In the genomic region with DNA sequence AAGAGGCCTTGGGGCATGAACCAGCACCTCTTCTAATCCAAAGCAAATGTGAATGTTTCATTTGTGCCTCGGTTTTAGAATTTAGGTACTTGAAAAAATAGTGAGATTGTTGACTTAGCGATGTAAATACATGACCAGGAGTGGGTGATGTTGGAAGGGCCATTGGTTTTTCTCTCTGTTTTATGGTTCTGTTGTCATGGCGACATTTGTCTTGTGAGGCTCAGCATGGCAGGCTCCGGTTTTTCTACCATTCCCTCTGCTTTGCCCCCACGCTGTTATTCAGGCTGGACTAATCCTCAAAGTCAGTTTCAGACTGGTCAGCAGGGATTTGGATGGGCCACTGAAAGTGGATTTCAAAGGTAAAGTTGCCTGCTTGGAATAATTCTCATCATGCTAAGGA, we compare ENCODE assay signal across 15 cellular contexts.
A peak's percentile ranks its signal among the peaks of the same experiment; 100 is the strongest.
DNase-seq lines count a peak whose midpoint lies in the region; ATAC-seq, FAIRE-seq and TF ChIP-seq lines count a peak whose summit lies in the region.
"Had no signal": no experiment of that assay in that cellular context is flagged by ENCODE, and none has a peak within 500 bp of the region (broad histone marks: within the 10 kb centered on the region; RNA-seq: fewer than 3 reads in every experiment).

No MANE protein-coding gene starts in this region.

- no peak for FAIRE-seq in K562 (lab: Jason Lieb, UNC)

- TF ChIP-seq EP300 in K562 (IDR thresholded peaks at IDR 0.05; ENCODE audit: low read length): no peak

- no peak overlapping the region for H3K4me3 Mint-ChIP-seq in MCF 10A (ENCODE audit: unreplicated experiment)
- H3K4me3 Mint-ChIP-seq in WTC11: no peak overlapping the region
- H3K4me3 Mint-ChIP-seq: CD8-positive, alpha-beta T cell; IgD-negative memory B cell had no signal

- H3K4me3 ChIP-seq in breast epithelium (no peak overlapping the region), K562 (no peak overlapping the region)
- H3K4me3 ChIP-seq: SJSA1 had no signal

- TF ChIP-seq POLR2A in breast epithelium (IDR thresholded peaks at IDR 0.05): no peak
- no peak for TF ChIP-seq POLR2A in K562 (conservative IDR thresholded peaks at IDR 0.05)

- no peaks in the 10 kb centered on the region for H3K9me1 ChIP-seq in K562 (ENCODE audit: control insufficient read depth, insufficient read depth, low read length)

- no peaks in the 10 kb centered on the region for H3K4me1 ChIP-seq in breast epithelium
- peaks cover 0 to 3% of the 10 kb centered on the region in 2 experiments; a peak in 1 of 5 replicates for H3K4me1 ChIP-seq in K562 (replicated peaks in 1 of 2; ENCODE audit: control insufficient read depth in 2 of 2, insufficient read depth in 2 of 2, low read length in 2 of 2)
- H3K4me1 ChIP-seq: BE2C, SJSA1 had no signal

- POLR2A ChIA-PET in MCF 10A (lab: Yijun Ruan, JAX): interaction anchor here (0.7 kb wide), 1 partner anchor 106 kb away, joined by 3 read pairs; no protein-coding TSS in a partner anchor
- POLR2A ChIA-PET in K562 (lab: Yijun Ruan, JAX): interaction anchor here (1.6 kb wide), 1 partner anchor 18 kb away, joined by 4 read pairs; no protein-coding TSS in a partner anchor
- POLR2A ChIA-PET in WTC11 (lab: Charles Lee): no interaction called here
- POLR2A ChIA-PET in RWPE1 (lab: Yijun Ruan, JAX; ENCODE audit: low non-redundant PET): no interaction called here

- ATAC-seq in K562 (no peak), WTC11 (no peak)
- ATAC-seq: CD8-positive, alpha-beta T cell had no signal

- 54% methylated on average over 3 of the region's 5 CpGs for WGBS in K562 (ENCODE audit: insufficient coverage, low coverage, missing lambda C conversion rate)

- H3K9me3 Mint-ChIP-seq in MCF 10A (ENCODE audit: unreplicated experiment) (no peaks in the 10 kb centered on the region), WTC11 (no peaks in the 10 kb centered on the region)
- H3K9me3 Mint-ChIP-seq: CD8-positive, alpha-beta T cell; IgD-negative memory B cell had no signal

- H3K9ac ChIP-seq in K562 (ENCODE audit: insufficient read depth in 1 of 2, low read depth in 2 of 2, low read length in 2 of 2): no peak overlapping the region

- H3K4me1 Mint-ChIP-seq in MCF 10A (ENCODE audit: insufficient read depth, unreplicated experiment): no peaks in the 10 kb centered on the region
- no peaks in the 10 kb centered on the region for H3K4me1 Mint-ChIP-seq in WTC11
- H3K4me1 Mint-ChIP-seq: IgD-negative memory B cell had no signal

- no peak for DNase-seq in MCF 10A (ENCODE audit: unreplicated experiment)
- DNase-seq in breast epithelium (ENCODE audit: low spot score in 2 of 2): no peak
- peak; percentile 37 for DNase-seq in NCI-H1105 (lab: John Stamatoyannopoulos, UW)
- no peak for DNase-seq in K562 (ENCODE audit: extremely low read depth in 1 of 4, low spot score in 3 of 4)
- no peak for DNase-seq in activated T-cell treated with anti-CD3 and anti-CD28 coated beads, Interleukin-2, amount 50 U/mL, for 1 hour
- no peak for DNase-seq in WTC11 (ENCODE audit: low spot score)
- no peak for DNase-seq in RWPE1 (ENCODE audit: low spot score)
- DNase-seq: BE2C; CD8-positive, alpha-beta T cell; HCEC 1CT; NCI-H1930; NK-92 treated with Interleukin-12 subunit alpha and Interleukin-12 subunit beta, amount 100 ng/mL, for 24 hours; SW 1271 had no signal

- no peaks in the 10 kb centered on the region for H4K20me1 ChIP-seq in K562 (replicated peaks; ENCODE audit: control insufficient read depth, insufficient read depth, low read length)

- H3K27ac ChIP-seq in breast epithelium (no peak overlapping the region), K562 (ENCODE audit: extremely low read depth, low read depth, low read length) (no peak overlapping the region), RWPE1 (no peak overlapping the region)
- H3K27ac ChIP-seq: SJSA1 had no signal

- no peak overlapping the region for H3K4me2 ChIP-seq in K562 (ENCODE audit: insufficient read depth, low read length)

- no peaks in the 10 kb centered on the region for H3K27me3 ChIP-seq in breast epithelium
- H3K27me3 ChIP-seq in K562 (ENCODE audit: control insufficient read depth in 2 of 2, insufficient read depth in 2 of 2, low read length in 2 of 2): no peaks in the 10 kb centered on the region
- H3K27me3 ChIP-seq: BE2C, SJSA1 had no signal

- in situ Hi-C loops in K562 (cut with MboI): no loop called here

- H3K79me2 ChIP-seq in K562 (ENCODE audit: control insufficient read depth, insufficient read depth, low read length): no peaks in the 10 kb centered on the region

- H3K27me3 Mint-ChIP-seq in MCF 10A (ENCODE audit: insufficient read depth, unreplicated experiment) (no peaks in the 10 kb centered on the region), WTC11 (ENCODE audit: low read depth) (no peaks in the 10 kb centered on the region)
- H3K27me3 Mint-ChIP-seq: IgD-negative memory B cell had no signal

- H3K27ac Mint-ChIP-seq in MCF 10A (ENCODE audit: low read depth, unreplicated experiment) (peak overlapping the region; percentile 46), WTC11 (no peak overlapping the region)
- H3K27ac Mint-ChIP-seq: CD8-positive, alpha-beta T cell; IgD-negative memory B cell had no signal

- BruUV-seq in MCF 10A (replicated peaks; lab: Mats Ljungman, UMichigan) (no TSS peak), K562 (replicated peaks; lab: Mats Ljungman, UMichigan) (no TSS peak)

- TF ChIP-seq CTCF in MCF 10A (IDR thresholded peaks at IDR 0.05; ENCODE audit: unreplicated experiment) (no peak), breast epithelium (IDR thresholded peaks at IDR 0.05) (no peak), K562 (IDR thresholded peaks at IDR 0.05 in 2 of 3, conservative IDR thresholded peaks at IDR 0.05 in 1 of 3; ENCODE audit: insufficient read depth in 2 of 3, low read depth in 1 of 3, low read length in 3 of 3) (no peak), WTC11 (IDR thresholded peaks at IDR 0.05) (no peak), RWPE1 (conservative IDR thresholded peaks at IDR 0.05; ENCODE audit: low read depth) (no peak)

- H2AFZ ChIP-seq in K562 (ENCODE audit: low read depth, low read length): no peak overlapping the region

- H3K36me3 ChIP-seq in breast epithelium (no peaks in the 10 kb centered on the region), K562 (ENCODE audit: control insufficient read depth, insufficient read depth, low read length) (peaks cover 18% of the 10 kb centered on the region; the same call in 1 of the 3 replicates)
- H3K36me3 ChIP-seq: BE2C had no signal

- H3K36me3 Mint-ChIP-seq in MCF 10A (ENCODE audit: insufficient read depth, unreplicated experiment) (peaks cover 91% of the 10 kb centered on the region), WTC11 (peaks cover 68% of the 10 kb centered on the region)
- H3K36me3 Mint-ChIP-seq: CD8-positive, alpha-beta T cell had no signal

- CTCF ChIA-PET in MCF 10A (lab: Yijun Ruan, JAX) (no interaction called here), K562 (lab: Yijun Ruan, JAX; ENCODE audit: low intra/inter-chr PET ratio) (no interaction called here), WTC11 (lab: Charles Lee) (no interaction called here), RWPE1 (lab: Yijun Ruan, JAX) (interaction anchor here (0.6 kb wide), 1 partner anchor 33 kb away, joined by 3 read pairs; no protein-coding TSS in a partner anchor)

- intact Hi-C loops in MCF 10A (cut with micrococcal nuclease) (no loop called here), breast epithelium (cut with DNase I; ENCODE audit: low total_unique reads) (no loop called here), K562 (cut with micrococcal nuclease) (no loop called here)

- no peaks in the 10 kb centered on the region for H3K9me3 ChIP-seq in breast epithelium
- no peaks in the 10 kb centered on the region for H3K9me3 ChIP-seq in K562 (replicated peaks; ENCODE audit: control insufficient read depth, insufficient read depth, low read depth, low read length)
- H3K9me3 ChIP-seq: BE2C, SJSA1 had no signal

- TF ChIP-seq RAD21 in K562 (CRISPR knock-in tag; conservative IDR thresholded peaks at IDR 0.05 in 1 of 2, IDR thresholded peaks at IDR 0.05 in 1 of 2): no peak

TF ChIP-seq in K562, 482 proteins besides CTCF, POLR2A, EP300 and RAD21:
- TF ChIP-seq XRCC3 (IDR thresholded peaks at IDR 0.05) (no peak), RFX1 (IDR thresholded peaks at IDR 0.05) (peak; percentile 51), NBN (IDR thresholded peaks at IDR 0.05; ENCODE audit: low read depth) (no peak), CCAR2 (IDR thresholded peaks at IDR 0.05; ENCODE audit: low read depth, low read length) (no peak)
- TF ChIP-seq, protein P1, sequence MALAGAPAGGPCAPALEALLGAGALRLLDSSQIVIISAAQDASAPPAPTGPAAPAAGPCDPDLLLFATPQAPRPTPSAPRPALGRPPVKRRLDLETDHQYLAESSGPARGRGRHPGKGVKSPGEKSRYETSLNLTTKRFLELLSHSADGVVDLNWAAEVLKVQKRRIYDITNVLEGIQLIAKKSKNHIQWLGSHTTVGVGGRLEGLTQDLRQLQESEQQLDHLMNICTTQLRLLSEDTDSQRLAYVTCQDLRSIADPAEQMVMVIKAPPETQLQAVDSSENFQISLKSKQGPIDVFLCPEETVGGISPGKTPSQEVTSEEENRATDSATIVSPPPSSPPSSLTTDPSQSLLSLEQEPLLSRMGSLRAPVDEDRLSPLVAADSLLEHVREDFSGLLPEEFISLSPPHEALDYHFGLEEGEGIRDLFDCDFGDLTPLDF (CRISPR knock-in tag; IDR thresholded peaks at IDR 0.05): no peak
TF ChIP-seq in K562: peak in this region for 1.

TF ChIP-seq in WTC11, 78 proteins besides CTCF, POLR2A, EP300 and RAD21:
- TF ChIP-seq, protein P2, sequence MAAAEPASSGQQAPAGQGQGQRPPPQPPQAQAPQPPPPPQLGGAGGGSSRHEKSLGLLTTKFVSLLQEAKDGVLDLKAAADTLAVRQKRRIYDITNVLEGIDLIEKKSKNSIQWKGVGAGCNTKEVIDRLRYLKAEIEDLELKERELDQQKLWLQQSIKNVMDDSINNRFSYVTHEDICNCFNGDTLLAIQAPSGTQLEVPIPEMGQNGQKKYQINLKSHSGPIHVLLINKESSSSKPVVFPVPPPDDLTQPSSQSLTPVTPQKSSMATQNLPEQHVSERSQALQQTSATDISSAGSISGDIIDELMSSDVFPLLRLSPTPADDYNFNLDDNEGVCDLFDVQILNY (CRISPR knock-in tag; IDR thresholded peaks at IDR 0.05): no peak
- TF ChIP-seq, protein P3, sequence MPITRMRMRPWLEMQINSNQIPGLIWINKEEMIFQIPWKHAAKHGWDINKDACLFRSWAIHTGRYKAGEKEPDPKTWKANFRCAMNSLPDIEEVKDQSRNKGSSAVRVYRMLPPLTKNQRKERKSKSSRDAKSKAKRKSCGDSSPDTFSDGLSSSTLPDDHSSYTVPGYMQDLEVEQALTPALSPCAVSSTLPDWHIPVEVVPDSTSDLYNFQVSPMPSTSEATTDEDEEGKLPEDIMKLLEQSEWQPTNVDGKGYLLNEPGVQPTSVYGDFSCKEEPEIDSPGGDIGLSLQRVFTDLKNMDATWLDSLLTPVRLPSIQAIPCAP (CRISPR knock-in tag; IDR thresholded peaks at IDR 0.05): no peak
- TF ChIP-seq ZNF416 (CRISPR knock-in tag; IDR thresholded peaks at IDR 0.05) (no peak), SP1 (CRISPR knock-in tag; conservative IDR thresholded peaks at IDR 0.05) (no peak), SMAD3 (CRISPR knock-in tag; IDR thresholded peaks at IDR 0.05; ENCODE audit: borderline replicate concordance) (no peak)

Comparison
In these comparisons a context has a peak if more than half of its experiments do, and no peak if none do; other contexts are left out.
1. POLR2A ChIA-PET loops: an anchor here in MCF 10A (0.7 kb wide) and K562 (1.6 kb wide); none called in WTC11 and RWPE1.